Comparison of ENCODE assay signal across 23 cellular contexts in the genomic region with DNA sequence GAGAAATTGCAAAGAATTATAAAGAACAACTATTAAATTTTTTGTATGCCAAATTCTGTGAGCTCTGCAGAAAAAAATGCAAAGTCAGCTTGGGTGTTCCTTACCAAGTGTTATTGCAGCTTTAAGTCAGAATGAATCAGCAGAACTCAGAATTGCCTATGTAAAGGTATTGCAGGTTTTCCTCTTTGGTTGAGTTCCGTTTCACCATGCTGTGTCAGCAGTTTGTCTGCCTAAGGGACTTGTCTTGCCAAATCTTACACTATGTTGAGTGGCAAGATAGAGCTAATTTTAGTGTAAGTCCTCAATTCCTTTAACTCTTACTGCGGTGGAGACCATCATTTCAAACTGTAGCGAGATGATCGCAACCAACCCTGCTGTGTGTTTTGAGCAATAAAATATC. TPM values are rescaled to one million over a fixed set of nuclear protein-coding genes. Genes with fewer than 3 reads are reported as not detected.
DNase-seq lines count a peak whose midpoint lies in the region; ATAC-seq and TF ChIP-seq lines count a peak whose summit lies in the region.
"Had no signal": no experiment of that assay in that cellular context is flagged by ENCODE, and none has a peak within 500 bp of the region (broad histone marks: within the 10 kb centered on the region; RNA-seq: fewer than 3 reads in every experiment).

No MANE protein-coding gene starts in this region.

- H3K4me1 ChIP-seq in GM23338 (ENCODE audit: insufficient read depth) (peaks cover 6% of the 10 kb centered on the region; the same call in 1 of the 2 replicates), HAP-1 (no peaks in the 10 kb centered on the region)
- H3K4me1 ChIP-seq: prostate gland, stomach, transverse colon had no signal

- H2AFZ ChIP-seq in GM23338 = no peak overlapping the region

- no peaks in the 10 kb centered on the region for H3K27me3 ChIP-seq in GM23338 (ENCODE audit: insufficient read depth)
- no peaks in the 10 kb centered on the region for H3K27me3 ChIP-seq in HAP-1 (ENCODE audit: low read depth)
- H3K27me3 ChIP-seq: stomach, transverse colon had no signal

- H3K27ac ChIP-seq in GM23338 (ENCODE audit: low read depth) = no peak overlapping the region
- H3K27ac ChIP-seq: prostate gland, stomach, transverse colon had no signal

- H3K36me3 ChIP-seq in GM23338 (ENCODE audit: insufficient read depth) (peaks cover 3% of the 10 kb centered on the region; the same call in 1 of the 2 replicates), HAP-1 (replicated peaks) (no peaks in the 10 kb centered on the region)
- H3K36me3 ChIP-seq: prostate gland, stomach, transverse colon had no signal

- no peaks in the 10 kb centered on the region for H3K9me3 ChIP-seq in HAP-1
- H3K9me3 ChIP-seq: prostate gland, transverse colon had no signal

- no peak overlapping the region for H3K4me3 ChIP-seq in GM23338
- H3K4me3 ChIP-seq in HAP-1 = no peak overlapping the region
- H3K4me3 ChIP-seq: prostate gland, stomach, transverse colon had no signal

- H3K27ac Mint-ChIP-seq in GM23338 = no peak overlapping the region
- H3K27ac Mint-ChIP-seq: activated CD4-positive, alpha-beta T cell treated with anti-CD3 and anti-CD28 coated beads, Interleukin-2, amount 10 ng/mL, durations not matched to agents 24 days and 14 days; activated naive CD8-positive, alpha-beta T cell treated with anti-CD3 and anti-CD28 coated beads for 36 hours; CD8-positive, alpha-beta memory T cell; T-helper 1 cell treated with Interleukin-12 subunit alpha and Interleukin-12 subunit beta and Interleukin-4 antibody, amounts not matched to agents 30 μg/mL and 1 μg/mL, for 36 hours had no signal

- in situ Hi-C loops in HAP-1 (cut with MboI; ENCODE audit: low sequenced_read_pairs) = no loop called here

- no peaks in the 10 kb centered on the region; the same call in 1 of the 3 replicates for H3K36me3 Mint-ChIP-seq in GM23338 (ENCODE audit: low read depth)
- H3K36me3 Mint-ChIP-seq: activated naive CD8-positive, alpha-beta T cell treated with anti-CD3 and anti-CD28 coated beads for 36 hours; CD8-positive, alpha-beta memory T cell had no signal

- no peak for TF ChIP-seq POLR2A in erythroblast (IDR thresholded peaks at IDR 0.05; ENCODE audit: low read length)

- no peak for TF ChIP-seq CTCF in GM23338 (conservative IDR thresholded peaks at IDR 0.05; ENCODE audit: low read depth in 2 of 2)

- H3K9me2 ChIP-seq in GM23338 (ENCODE audit: insufficient read depth) = no peaks in the 10 kb centered on the region; the same call in 1 of the 2 replicates

- no peaks in the 10 kb centered on the region for H4K20me1 ChIP-seq in GM23338 (replicated peaks; ENCODE audit: insufficient read depth)

- peaks cover 10% of the 10 kb centered on the region for H3K4me1 Mint-ChIP-seq in GM23338
- H3K4me1 Mint-ChIP-seq: activated CD4-positive, alpha-beta T cell treated with anti-CD3 and anti-CD28 coated beads, Interleukin-2, amount 10 ng/mL, durations not matched to agents 24 days and 14 days; activated naive CD8-positive, alpha-beta T cell treated with anti-CD3 and anti-CD28 coated beads for 36 hours; CD8-positive, alpha-beta memory T cell had no signal

- no peaks in the 10 kb centered on the region for H3F3A ChIP-seq in GM23338 (replicated peaks; ENCODE audit: low read depth)

- H3K9me3 Mint-ChIP-seq in GM23338 = peaks cover 4% of the 10 kb centered on the region; the same call in 1 of the 3 replicates

- ATAC-seq in GM23338 (no peak), HG02610 (IDR thresholded peaks at IDR 0.05; ENCODE audit: unreplicated experiment) (no peak)
- ATAC-seq: left colon had no signal

- no peaks in the 10 kb centered on the region for H3K79me2 ChIP-seq in GM23338 (replicated peaks; ENCODE audit: insufficient read depth)

- DNase-seq in GM23338 (ENCODE audit: low spot score) = peak; percentile 13
- peak; percentile 56 for DNase-seq in NCI-H460 (ENCODE audit: extremely low read depth, low read depth)
- DNase-seq in erythroblast (lab: John Stamatoyannopoulos, UW) = peak; percentile 68 to 85
- DNase-seq in iPS DF 19.7 (ENCODE audit: low read depth, low spot score) = peak; percentile 5
- no peak for DNase-seq in stimulated activated naive CD4-positive, alpha-beta T cell (lab: John Stamatoyannopoulos, UW)
- no peak for DNase-seq in HAP-1 (ENCODE audit: low spot score in 2 of 2)
- DNase-seq: activated CD4-positive, alpha-beta T cell treated with anti-CD3 and anti-CD28 coated beads, Interleukin-2, amount 10 ng/mL, durations not matched to agents 24 days and 14 days; activated naive CD8-positive, alpha-beta T cell treated with anti-CD3 and anti-CD28 coated beads for 36 hours; CD8-positive, alpha-beta memory T cell; dermis blood vessel endothelial cell; GOT3; left colon; NCI-H1417 treated with DMSO at 0.1 percent for 48 hours; NCI-H2107; NCI-H69; SIG-M5; stimulated activated CD4-positive, alpha-beta T cell treated with anti-CD3 and anti-CD28 coated beads, Interleukin-4, amount 100 ng/mL, for 24 hours; stomach; transverse colon had no signal

- no peak overlapping the region for H3K4me2 ChIP-seq in GM23338

- no peak overlapping the region for H3K4me3 Mint-ChIP-seq in GM23338
- H3K4me3 Mint-ChIP-seq: activated CD4-positive, alpha-beta T cell treated with anti-CD3 and anti-CD28 coated beads, Interleukin-2, amount 10 ng/mL, durations not matched to agents 24 days and 14 days; activated naive CD8-positive, alpha-beta T cell treated with anti-CD3 and anti-CD28 coated beads for 36 hours; CD8-positive, alpha-beta memory T cell; T-helper 1 cell treated with Interleukin-12 subunit alpha and Interleukin-12 subunit beta and Interleukin-4 antibody, amounts not matched to agents 30 μg/mL and 1 μg/mL, for 36 hours had no signal

- peaks cover 1% of the 10 kb centered on the region for H3K27me3 Mint-ChIP-seq in GM23338 (ENCODE audit: insufficient read depth, low read depth, poor library complexity)

TF ChIP-seq in GM23338, 12 proteins besides CTCF, POLR2A, EP300 and RAD21 (continues in another document):
- no peak for TF ChIP-seq STAT1 (IDR thresholded peaks at IDR 0.05; ENCODE audit: unreplicated experiment)
- TF ChIP-seq, protein P1, sequence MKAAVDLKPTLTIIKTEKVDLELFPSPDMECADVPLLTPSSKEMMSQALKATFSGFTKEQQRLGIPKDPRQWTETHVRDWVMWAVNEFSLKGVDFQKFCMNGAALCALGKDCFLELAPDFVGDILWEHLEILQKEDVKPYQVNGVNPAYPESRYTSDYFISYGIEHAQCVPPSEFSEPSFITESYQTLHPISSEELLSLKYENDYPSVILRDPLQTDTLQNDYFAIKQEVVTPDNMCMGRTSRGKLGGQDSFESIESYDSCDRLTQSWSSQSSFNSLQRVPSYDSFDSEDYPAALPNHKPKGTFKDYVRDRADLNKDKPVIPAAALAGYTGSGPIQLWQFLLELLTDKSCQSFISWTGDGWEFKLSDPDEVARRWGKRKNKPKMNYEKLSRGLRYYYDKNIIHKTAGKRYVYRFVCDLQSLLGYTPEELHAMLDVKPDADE (IDR thresholded peaks at IDR 0.05) = no peak
- TF ChIP-seq EZH2phosphoT487 (IDR thresholded peaks at IDR 0.05; ENCODE audit: unreplicated experiment) = no peak
- no peak for TF ChIP-seq JUNB (IDR thresholded peaks at IDR 0.05; ENCODE audit: unreplicated experiment)
- TF ChIP-seq CREB1 (CRISPR knock-in tag; IDR thresholded peaks at IDR 0.05; ENCODE audit: low read depth) = no peak
- no peak for TF ChIP-seq NANOG (IDR thresholded peaks at IDR 0.05; ENCODE audit: borderline replicate concordance)

RNA-seq across cellular contexts. Expression of a gene that starts 38.8 kb away (rescaled TPM):
- 12.0 and 15.9 TPM in 2 replicates for total RNA-seq in GM23338 (2014; rRNA removed; shearing (Covaris generic))
- 9.0 and 11.8 TPM in 2 replicates for polyA plus RNA-seq in GM23338 (2016; fragmentation: Nextera tagmentation; extraction: Ambion mirVana)
- total RNA-seq in NCI-H460 (2014; rRNA removed; shearing (Covaris generic)) = 17.6 and 24.6 TPM in 2 replicates
- 24.7 and 28.2 TPM in 2 replicates for polyA plus RNA-seq in NCI-H460 (2014; cell fraction: nucleus; rRNA removed)
- total RNA-seq: HT-29 had no signal
- polyA plus RNA-seq: CD8-positive, alpha-beta memory T cell had no signal

Comparison
In these comparisons a context has a peak if more than half of its experiments do, and no peak if none do; other contexts are left out.
1. DNase-seq: peak in GM23338 (single experiment), NCI-H460 (single experiment), erythroblast (2 of 2) and iPS DF 19.7 (single experiment); none in stimulated activated naive CD4-positive, alpha-beta T cell (0 of 6) and HAP-1 (0 of 2).